7 cellular contexts compared by ENCODE assay signal in the genomic region with DNA sequence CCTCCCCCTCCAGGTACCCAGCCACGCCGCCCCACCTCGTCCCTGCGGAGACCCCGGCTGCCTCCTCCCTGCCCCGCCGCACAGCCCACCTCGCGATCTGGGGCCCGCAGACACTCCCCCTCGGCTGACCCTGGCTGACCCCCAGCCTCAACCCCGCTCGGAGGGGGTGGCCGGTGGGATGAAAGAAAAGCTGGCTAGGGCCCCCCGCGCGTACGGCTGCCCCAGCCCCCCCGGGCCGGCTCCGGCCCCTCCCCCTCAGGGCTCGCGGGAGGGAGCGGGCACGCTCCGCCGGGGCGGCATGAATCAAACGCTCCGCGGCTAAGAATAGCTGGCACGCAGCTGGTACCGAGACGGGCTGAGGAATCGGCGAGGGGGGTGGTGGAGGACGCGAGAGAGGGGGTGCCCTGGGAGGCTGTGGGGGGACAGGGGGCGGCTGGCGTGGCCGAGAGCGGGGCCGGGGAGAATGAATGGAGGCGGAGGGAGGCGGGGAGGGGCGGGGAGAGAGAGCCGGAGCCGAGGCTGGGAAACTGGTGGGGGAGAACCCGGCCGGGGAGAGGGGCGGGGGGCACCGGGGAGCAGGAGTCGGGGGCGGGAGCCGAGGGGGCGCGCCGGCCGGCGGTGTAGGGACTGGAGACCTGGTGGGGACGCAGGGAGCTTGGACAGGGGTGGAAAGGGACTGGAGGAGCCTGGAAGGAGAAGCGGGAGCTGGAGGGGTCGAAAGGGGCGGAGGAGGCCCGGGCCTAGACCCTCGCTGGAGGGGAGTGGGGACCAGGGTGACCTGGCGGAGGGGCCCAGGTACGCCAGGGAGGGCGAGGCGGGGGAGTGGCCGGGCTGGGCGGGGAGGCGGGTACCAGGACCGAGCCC. TPM values are rescaled to one million over a fixed set of nuclear protein-coding genes. Genes with fewer than 3 reads are reported as not detected.
DNase-seq lines count a peak whose midpoint lies in the region; ATAC-seq and TF ChIP-seq lines count a peak whose summit lies in the region.

No MANE protein-coding gene starts in this region.

- H3K4me1 Mint-ChIP-seq in H9: peaks cover 26 to 38% of the 10 kb centered on the region in 2 experiments

- WGBS in H9 (ENCODE audit: extremely low coverage, insufficient read length, low lambda C conversion rate): no CpG with 5 or more reads among the region's 74 CpGs
- WGBS in smooth muscle cell (ENCODE audit: low lambda C conversion rate): 0% methylated on average over 3 of the region's 74 CpGs

- peak overlapping the region; percentile 24 for H3K4me2 ChIP-seq in H9 (ENCODE audit: insufficient read depth, insufficient read length, low read length)
- H3K4me2 ChIP-seq in smooth muscle cell: peak overlapping the region; percentile 91

- no peak overlapping the region for H2BK5ac ChIP-seq in H9 (ENCODE audit: insufficient read length, low read length)

- H3K23me2 ChIP-seq in H9 (ENCODE audit: insufficient read length, low read depth, low read length, poor library complexity, severe bottlenecking): no peaks in the 10 kb centered on the region

- DNase-seq in H9 (no peak), right atrium auricular region (ENCODE audit: low spot score) (no peak), smooth muscle cell (lab: John Stamatoyannopoulos, UW; ENCODE audit: unreplicated experiment) (no peak), cerebellar nuclear complex (lab: John Stamatoyannopoulos, UW) (no peak), amniotic stem cell (lab: John Stamatoyannopoulos, UW) (no peak)

- H2AFZ ChIP-seq in H9 (ENCODE audit: low read length): no peak overlapping the region
- H2AFZ ChIP-seq in smooth muscle cell (ENCODE audit: low read depth): no peak overlapping the region

- no peak overlapping the region for H3K18ac ChIP-seq in H9 (ENCODE audit: insufficient read length, low read depth, low read length)

- H3K4me3 ChIP-seq in WI38 (ENCODE audit: low read depth, low read length) (peak overlapping the region; percentile 59), right atrium auricular region (peak overlapping the region; percentile 14 to 53), smooth muscle cell (peak overlapping the region; percentile 58)

- H3K27ac ChIP-seq in H9 (ENCODE audit: insufficient read length, low read depth, low read length) (no peak overlapping the region), right atrium auricular region (no peak overlapping the region), smooth muscle cell (ENCODE audit: low read depth) (no peak overlapping the region)

- H3K36me3 ChIP-seq in right atrium auricular region (no peaks in the 10 kb centered on the region), smooth muscle cell (ENCODE audit: low read depth) (no peaks in the 10 kb centered on the region)

- peak overlapping the region; percentile 60 to 86 for H3K4me3 Mint-ChIP-seq in H9

- H3K27me3 Mint-ChIP-seq in H9 (ENCODE audit: low read depth): peaks cover 83% of the 10 kb centered on the region

- no peak overlapping the region for H2BK15ac ChIP-seq in H9 (ENCODE audit: low read depth, low read length)

- no peak overlapping the region for H2BK120ac ChIP-seq in H9 (ENCODE audit: low read depth, low read length, poor library complexity, severe bottlenecking)

- no peaks in the 10 kb centered on the region for H3F3A ChIP-seq in smooth muscle cell (ENCODE audit: low read depth)

- H3K23ac ChIP-seq in H9 (ENCODE audit: insufficient read length, low read depth, low read length): no peak overlapping the region

- H3K4ac ChIP-seq in H9 (ENCODE audit: low read depth, low read length): no peak overlapping the region

- no peak overlapping the region for H3K14ac ChIP-seq in H9 (ENCODE audit: insufficient read depth, low read length)

- H2BK20ac ChIP-seq in H9 (ENCODE audit: low read depth, low read length, poor library complexity, severe bottlenecking): no peak overlapping the region

- H3K9me3 ChIP-seq in H9 (ENCODE audit: control insufficient read depth, low read depth, low read length) (no peaks in the 10 kb centered on the region), right atrium auricular region (no peaks in the 10 kb centered on the region), smooth muscle cell (replicated peaks; ENCODE audit: low read depth) (no peaks in the 10 kb centered on the region)

- no peak overlapping the region for H4K91ac ChIP-seq in H9 (ENCODE audit: insufficient read length, low read depth, low read length)

- no peak overlapping the region for H3K56ac ChIP-seq in H9 (ENCODE audit: insufficient read length, low read depth, low read length)

- no peak overlapping the region for H2BK12ac ChIP-seq in H9 (ENCODE audit: insufficient read length, low read depth, low read length)

- no peak overlapping the region for H2AK5ac ChIP-seq in H9 (ENCODE audit: insufficient read length, low read length)

- H3K9me3 Mint-ChIP-seq in H9: no peaks in the 10 kb centered on the region; a peak in 1 of 5 replicates

- no peak overlapping the region for H4K8ac ChIP-seq in H9 (replicated peaks; ENCODE audit: insufficient read length, low read depth, low read length)

- H4K20me1 ChIP-seq in H9 (ENCODE audit: control insufficient read depth, insufficient read depth, insufficient read length) (no peaks in the 10 kb centered on the region), smooth muscle cell (ENCODE audit: low read depth) (no peaks in the 10 kb centered on the region)

- H3K79me1 ChIP-seq in H9 (ENCODE audit: insufficient read depth, low read depth, low read length, poor library complexity, severe bottlenecking): no peaks in the 10 kb centered on the region

- no peak for ATAC-seq in GM21529 (IDR thresholded peaks at IDR 0.05; ENCODE audit: unreplicated experiment)

- H3K27ac Mint-ChIP-seq in H9: no peak overlapping the region; a peak in 1 of 7 replicates

- H3T11ph ChIP-seq in H9 (ENCODE audit: low read length): no peak overlapping the region

- no peak overlapping the region for H3K9ac ChIP-seq in H9 (ENCODE audit: extremely low read depth, insufficient read length, low read length)
- H3K9ac ChIP-seq in smooth muscle cell (ENCODE audit: low read depth): no peak overlapping the region

- no peak overlapping the region for H4K5ac ChIP-seq in H9 (ENCODE audit: insufficient read length, low read depth, low read length)

- H3K4me1 ChIP-seq in H9 (ENCODE audit: insufficient read depth, low read length): peaks cover 9% of the 10 kb centered on the region; the same call in 1 of the 2 replicates
- peaks cover 0 to 20% of the 10 kb centered on the region in 2 donors for H3K4me1 ChIP-seq in right atrium auricular region
- peaks cover 7% of the 10 kb centered on the region for H3K4me1 ChIP-seq in smooth muscle cell (ENCODE audit: low read depth)

- no peaks in the 10 kb centered on the region for H3K36me3 Mint-ChIP-seq in H9 (ENCODE audit: insufficient read depth in 1 of 3, low read depth in 3 of 3)

- H3K27me3 ChIP-seq in H9 (ENCODE audit: insufficient read depth, low read length) (no peaks in the 10 kb centered on the region; the same call in 1 of the 2 replicates), right atrium auricular region (peaks cover 0 to 6% of the 10 kb centered on the region in 2 donors), smooth muscle cell (ENCODE audit: low read depth) (peaks cover 6% of the 10 kb centered on the region)

- TF ChIP-seq CTCF in H9 (conservative IDR thresholded peaks at IDR 0.05): no peak
- TF ChIP-seq CTCF in WI38 (IDR thresholded peaks at IDR 0.05; ENCODE audit: low read depth, low read length): no peak
- TF ChIP-seq CTCF in right atrium auricular region (IDR thresholded peaks at IDR 0.05): no peak
- TF ChIP-seq CTCF in smooth muscle cell (IDR thresholded peaks at IDR 0.05; ENCODE audit: borderline replicate concordance, insufficient read depth, poor library complexity, severe bottlenecking): no peak

- no peaks in the 10 kb centered on the region for H3K79me2 ChIP-seq in H9 (ENCODE audit: insufficient read depth, low read length)
- H3K79me2 ChIP-seq in smooth muscle cell (ENCODE audit: low read depth): no peaks in the 10 kb centered on the region

RNA-seq across cellular contexts. Expression of a gene that starts 1.1 kb away (rescaled TPM):
- 1.4 and 1.7 TPM in 2 replicates for total RNA-seq in H9 (2021)
- total RNA-seq in right atrium auricular region: 1 to 10 TPM in 1 of 2 donors, under 1 TPM in 1; 0.56 to 1.8 TPM
- total RNA-seq in smooth muscle cell: 2.1 and 4.1 TPM in 2 replicates
- 1.0 and 1.8 TPM in 2 replicates for polyA plus RNA-seq in smooth muscle cell

RNA-seq across cellular contexts. Expression of a gene that starts 4.7 kb away (rescaled TPM):
- total RNA-seq in H9 (2021): 3.8 and 3.9 TPM in 2 replicates
- 10 to 100 TPM; 10.3 to 13.8 TPM for total RNA-seq in right atrium auricular region
- total RNA-seq in smooth muscle cell: 48.3 and 53.4 TPM in 2 replicates
- polyA plus RNA-seq in smooth muscle cell: 138 and 155 TPM in 2 replicates

RNA-seq across cellular contexts. Expression of a gene that starts 51.8 kb away (rescaled TPM):
- not detected in 2 replicates for total RNA-seq in H9 (2021)
- not detected for total RNA-seq in right atrium auricular region
- not detected in 2 replicates for total RNA-seq in smooth muscle cell
- polyA plus RNA-seq in smooth muscle cell: not detected in 2 replicates
